22 cellular contexts compared by ENCODE assay signal in genomic region chr5:169711826-169712225, GRCh38.
"Had no signal": no experiment of that assay in that cellular context is flagged by ENCODE, and none has a peak within 500 bp of the region (broad histone marks: within the 10 kb centered on the region; RNA-seq: fewer than 3 reads in every experiment).

No MANE protein-coding gene starts in this region.

- DNase-seq: activated CD4-positive, alpha-beta memory T cell treated with anti-CD3 and anti-CD28 coated beads, Interleukin-2, amount 10 ng/mL, durations not matched to agents 7 days and 5 days; activated CD4-positive, alpha-beta T cell treated with anti-CD3 and anti-CD28 coated beads for 36 hours; activated CD4-positive, alpha-beta T cell treated with anti-CD3 and anti-CD28 coated beads, Interleukin-2, amount 50 U/mL, for 1 hour; activated effector memory CD4-positive, alpha-beta T cell treated with Interleukin-2 at 50 U/mL for 16 hours; activated naive CD4-positive, alpha-beta T cell; activated T-cell treated with anti-CD3 and anti-CD28 coated beads for 4 hours; NCI-H1048; NCI-H146; NCI-H187 treated with DMSO at 0.1 percent for 48 hours; NCI-H2081 treated with DMSO at 0.1 percent for 48 hours; NCI-H446; NCI-H524 treated with DMSO at 0.1 percent for 48 hours; NCI-H748 treated with DMSO at 0.1 percent for 48 hours; RPMI8226; SK-N-SH; T-helper 1 cell had no signal

- H3K9me3 ChIP-seq: SK-N-SH had no signal

- H3K9me3 Mint-ChIP-seq: activated CD4-positive, alpha-beta memory T cell treated with anti-CD3 and anti-CD28 coated beads, Interleukin-2, amount 10 ng/mL, durations not matched to agents 7 days and 5 days; activated naive CD4-positive, alpha-beta T cell treated with anti-CD3 and anti-CD28 coated beads, Interleukin-2, amount 50 U/mL, for 24 hours; central memory CD8-positive, alpha-beta T cell had no signal

- H3K9ac ChIP-seq: SK-N-SH had no signal

- H3K4me1 Mint-ChIP-seq: activated naive CD4-positive, alpha-beta T cell treated with anti-CD3 and anti-CD28 coated beads, Interleukin-2, amount 50 U/mL, for 24 hours had no signal

- H3K27me3 Mint-ChIP-seq: activated CD4-positive, alpha-beta memory T cell treated with anti-CD3 and anti-CD28 coated beads, Interleukin-2, amount 10 ng/mL, durations not matched to agents 7 days and 5 days; activated CD4-positive, alpha-beta T cell treated with anti-CD3 and anti-CD28 coated beads for 36 hours; activated naive CD4-positive, alpha-beta T cell treated with anti-CD3 and anti-CD28 coated beads, Interleukin-2, amount 50 U/mL, for 24 hours; central memory CD8-positive, alpha-beta T cell had no signal

- H3K27ac ChIP-seq: VCaP had no signal

- H3K4me3 Mint-ChIP-seq: activated CD4-positive, alpha-beta memory T cell treated with anti-CD3 and anti-CD28 coated beads, Interleukin-2, amount 10 ng/mL, durations not matched to agents 7 days and 5 days; activated CD4-positive, alpha-beta T cell treated with anti-CD3 and anti-CD28 coated beads for 36 hours; activated naive CD4-positive, alpha-beta T cell treated with anti-CD3 and anti-CD28 coated beads, Interleukin-2, amount 50 U/mL, for 24 hours; brain; central memory CD8-positive, alpha-beta T cell had no signal

- H3K4me2 ChIP-seq: SK-N-SH had no signal

- ATAC-seq: activated CD4-positive, alpha-beta T cell treated with anti-CD3 and anti-CD28 coated beads for 36 hours; Panc1; Right ventricle myocardium inferior had no signal

- H3K36me3 Mint-ChIP-seq: brain had no signal

- H3K27ac Mint-ChIP-seq: activated CD4-positive, alpha-beta memory T cell treated with anti-CD3 and anti-CD28 coated beads, Interleukin-2, amount 10 ng/mL, durations not matched to agents 7 days and 5 days; activated CD4-positive, alpha-beta T cell treated with anti-CD3 and anti-CD28 coated beads for 36 hours; activated naive CD4-positive, alpha-beta T cell treated with anti-CD3 and anti-CD28 coated beads, Interleukin-2, amount 50 U/mL, for 24 hours had no signal
